12 cellular contexts compared by ENCODE assay signal in genomic region chr12:50066402-50066801, GRCh38. TPM values are rescaled to one million over a fixed set of nuclear protein-coding genes. Genes with fewer than 3 reads are reported as not detected.
DNase-seq lines count a peak whose midpoint lies in the region; ATAC-seq, FAIRE-seq and TF ChIP-seq lines count a peak whose summit lies in the region.
"Had no signal": no experiment of that assay in that cellular context is flagged by ENCODE, and none has a peak within 500 bp of the region (broad histone marks: within the 10 kb centered on the region; RNA-seq: fewer than 3 reads in every experiment).

No MANE protein-coding gene starts in this region.

- H3K9ac ChIP-seq in Loucy (ENCODE audit: low read depth, low read length, poor library complexity, severe bottlenecking), result peak overlapping the region; percentile 20
- no peak overlapping the region; a peak in 1 of 7 replicates for H3K9ac ChIP-seq in H1 (replicated peaks in 1 of 4; ENCODE audit: extremely low read depth in 1 of 4, low read depth in 3 of 4, low read length in 3 of 4)

- H3K18ac ChIP-seq in H1 (ENCODE audit: extremely low read depth, low read length), result no peak overlapping the region

- H3K9me2 ChIP-seq in Loucy (replicated peaks; ENCODE audit: low read depth, low read length), result no peaks in the 10 kb centered on the region

- peaks cover 43% of the 10 kb centered on the region for H3K4me1 ChIP-seq in Loucy (ENCODE audit: insufficient read depth, low read length, poor library complexity, severe bottlenecking)
- peaks cover 0 to 5% (median 0%) of the 10 kb centered on the region in 4 experiments; a peak in 2 of 7 replicates for H3K4me1 ChIP-seq in H1 (replicated peaks in 1 of 4; ENCODE audit: control insufficient read depth in 3 of 4, insufficient read depth in 4 of 4, low read length in 3 of 4)
- peaks cover 0 to 14% of the 10 kb centered on the region in 2 donors for H3K4me1 ChIP-seq in muscle layer of duodenum (ENCODE audit: control insufficient read depth in 1 of 2, insufficient read depth in 2 of 2, low read length in 2 of 2)

- H3K4ac ChIP-seq in H1 (replicated peaks; ENCODE audit: insufficient read length, low read depth, low read length), result no peak overlapping the region

- no peaks in the 10 kb centered on the region for H3K79me2 ChIP-seq in Loucy (ENCODE audit: insufficient read depth, low read length)
- no peaks in the 10 kb centered on the region for H3K79me2 ChIP-seq in H1 (ENCODE audit: control insufficient read depth in 1 of 2, insufficient read depth in 2 of 2, low read length in 2 of 2)

- FAIRE-seq in H1 (lab: Jason Lieb, UNC), result no peak
- FAIRE-seq: colon had no signal

- no peak overlapping the region for H2BK120ac ChIP-seq in H1 (replicated peaks; ENCODE audit: low read depth, low read length)

- no peak overlapping the region for H4K91ac ChIP-seq in H1 (replicated peaks; ENCODE audit: insufficient read length, low read length)

- no peak for TF ChIP-seq RAD21 in H1 (IDR thresholded peaks at IDR 0.05 in 1 of 2, conservative IDR thresholded peaks at IDR 0.05 in 1 of 2; ENCODE audit: low read depth in 2 of 2, low read length in 2 of 2)

- peak overlapping the region; percentile 21; the same call in 1 of the 2 replicates for H2AFZ ChIP-seq in Loucy (ENCODE audit: low read length)
- no peak overlapping the region for H2AFZ ChIP-seq in H1 (ENCODE audit: low read length)

- no peak for TF ChIP-seq POLR2A in H1 (IDR thresholded peaks at IDR 0.05; ENCODE audit: control extremely low read depth in 1 of 2, low read depth in 2 of 2, low read length in 2 of 2)

- H2BK12ac ChIP-seq in H1 (ENCODE audit: low read depth, low read length), result no peak overlapping the region; the same call in 1 of the 2 replicates

- H2AK5ac ChIP-seq in H1 (ENCODE audit: low read depth, low read length), result no peak overlapping the region

- TF ChIP-seq CTCF in Loucy (conservative IDR thresholded peaks at IDR 0.05; ENCODE audit: low read length), result no peak
- no peak for TF ChIP-seq CTCF in H1 (IDR thresholded peaks at IDR 0.05; ENCODE audit: control extremely low read depth in 1 of 3, insufficient read depth in 1 of 3, low read depth in 1 of 3, low read length in 3 of 3)
- no peak for TF ChIP-seq CTCF in endothelial cell (IDR thresholded peaks at IDR 0.05; ENCODE audit: unreplicated experiment)

- no peak overlapping the region for H3K4me3 Mint-ChIP-seq in endothelial cell (ENCODE audit: unreplicated experiment)

- H3F3A ChIP-seq in Loucy (ENCODE audit: low read depth), result no peaks in the 10 kb centered on the region

- peaks cover 15% of the 10 kb centered on the region for H3K4me1 Mint-ChIP-seq in endothelial cell (ENCODE audit: unreplicated experiment)

- H4K20me1 ChIP-seq in Loucy (ENCODE audit: insufficient read depth, low read length, poor library complexity, severe bottlenecking) (no peaks in the 10 kb centered on the region), H1 (replicated peaks in 1 of 2; ENCODE audit: control insufficient read depth in 1 of 2, insufficient read depth in 2 of 2, low read length in 2 of 2) (no peaks in the 10 kb centered on the region)

- H3K79me1 ChIP-seq in H1 (ENCODE audit: low read depth, low read length), result no peaks in the 10 kb centered on the region

- DNase-seq in Caki2 (ENCODE audit: low read depth) (peak; percentile 65), H1 (ENCODE audit: low read depth in 1 of 2, low spot score in 2 of 2) (no peak), NCI-H2107 treated with DMSO at 0.1 percent for 48 hours (lab: John Stamatoyannopoulos, UW; ENCODE audit: unreplicated experiment) (no peak), NCI-H1436 treated with DMSO at 0.1 percent for 48 hours (lab: John Stamatoyannopoulos, UW) (no peak), endothelial cell (ENCODE audit: low spot score) (no peak)
- DNase-seq: activated CD4-positive, alpha-beta T cell treated with anti-CD3 and anti-CD28 coated beads for 4 hours had no signal

- in situ Hi-C loops in Caki2 (cut with HindIII; ENCODE audit: low pct_unique_long_range_greater_than_20kb, low sequenced_read_pairs), result loop anchor here (25.0 kb wide), 1 partner anchor 104 kb away; the partner anchor contains the start of genes AQP2, AQP5 and AQP6

- no peak overlapping the region for H3K27ac Mint-ChIP-seq in endothelial cell (ENCODE audit: unreplicated experiment)

- H4K5ac ChIP-seq in H1 (ENCODE audit: insufficient read length, low read depth, low read length), result no peak overlapping the region

- H3K9me3 ChIP-seq in Loucy (ENCODE audit: insufficient read depth, low read depth, low read length) (no peaks in the 10 kb centered on the region), H1 (ENCODE audit: insufficient read depth in 2 of 2, low read depth in 1 of 2, low read length in 1 of 2) (no peaks in the 10 kb centered on the region), muscle layer of duodenum (ENCODE audit: control insufficient read depth in 1 of 2, low read length in 2 of 2) (no peaks in the 10 kb centered on the region)

- no peak overlapping the region for H2BK5ac ChIP-seq in H1 (ENCODE audit: low read depth, low read length)

- H3K4me3 ChIP-seq in Loucy (ENCODE audit: low read length, poor library complexity, severe bottlenecking) (no peak overlapping the region), H1 (ENCODE audit: extremely low read depth in 1 of 4, insufficient read depth in 2 of 4, low read depth in 3 of 4, low read length in 4 of 4) (no peak overlapping the region), muscle layer of duodenum (ENCODE audit: low read depth in 1 of 2, low read length in 2 of 2) (no peak overlapping the region)

- H3K36me3 Mint-ChIP-seq in endothelial cell (ENCODE audit: low read depth, unreplicated experiment), result no peaks in the 10 kb centered on the region

- no peak overlapping the region for H4K8ac ChIP-seq in H1 (ENCODE audit: extremely low read depth, insufficient read depth, low read length)

- POLR2A ChIA-PET in H1 (lab: Charles Lee; ENCODE audit: partially characterized antibody), result interaction anchor here (0.6 to 2.3 kb wide), 6 partner anchors 8 to 329 kb away, joined by 3 to 8 read pairs (median 5); partner anchors contain the start of gene SMARCD1

- H3K27me3 Mint-ChIP-seq in endothelial cell (ENCODE audit: unreplicated experiment), result peaks cover 5% of the 10 kb centered on the region

- WGBS in H1 (ENCODE audit: extremely low coverage in 1 of 2, insufficient coverage in 1 of 2, insufficient read length in 1 of 2, insufficient replicate concordance in 2 of 2, low coverage in 1 of 2, low lambda C conversion rate in 2 of 2, missing lambda C conversion rate in 1 of 2), 2 experiments, result 77% methylated on average over 5 of the region's 5 CpGs; no CpG with 5 or more reads in 1 of the 2 experiments

- no peak for TF ChIP-seq EP300 in H1 (IDR thresholded peaks at IDR 0.05; ENCODE audit: borderline replicate concordance in 1 of 2, low read depth in 2 of 2, low read length in 2 of 2)

- H3K27ac ChIP-seq in H1 (ENCODE audit: low read depth, low read length) (no peak overlapping the region), muscle layer of duodenum (ENCODE audit: low read length) (peak overlapping the region; percentile 61)

- no peaks in the 10 kb centered on the region for H3K27me3 ChIP-seq in Loucy (ENCODE audit: insufficient read depth, low read length, poor library complexity, severe bottlenecking)
- H3K27me3 ChIP-seq in H1 (replicated peaks in 1 of 4; ENCODE audit: control insufficient read depth in 3 of 4, extremely low read depth in 1 of 4, insufficient read depth in 3 of 4, low read length in 3 of 4), result peaks cover 0 to 7% (median 1%) of the 10 kb centered on the region in 4 experiments; a peak in 4 of 7 replicates
- H3K27me3 ChIP-seq in muscle layer of duodenum (ENCODE audit: low read depth, low read length), result no peaks in the 10 kb centered on the region

- ATAC-seq in HG03159 (IDR thresholded peaks at IDR 0.05; ENCODE audit: unreplicated experiment), result no peak

- H3K56ac ChIP-seq in H1 (replicated peaks; ENCODE audit: insufficient read length, low read depth, low read length), result no peak overlapping the region

- H3K14ac ChIP-seq in H1 (ENCODE audit: insufficient read length), result no peak overlapping the region

- H3K36me3 ChIP-seq in Loucy (ENCODE audit: insufficient read depth, low read length) (no peaks in the 10 kb centered on the region), H1 (ENCODE audit: control insufficient read depth in 2 of 4, insufficient read depth in 4 of 4, low read length in 3 of 4) (no peaks in the 10 kb centered on the region), muscle layer of duodenum (ENCODE audit: control insufficient read depth in 1 of 2, insufficient read depth in 2 of 2, low read length in 2 of 2) (no peaks in the 10 kb centered on the region)

- no peak overlapping the region for H3K23ac ChIP-seq in H1 (ENCODE audit: insufficient read length)

- H2BK15ac ChIP-seq in H1 (ENCODE audit: low read length), result no peak overlapping the region

- no peak overlapping the region for H2BK20ac ChIP-seq in H1 (ENCODE audit: low read length)

- CTCF ChIA-PET in H1 (lab: Charles Lee; ENCODE audit: partially characterized antibody), result interaction anchor here (0.5 to 22.8 kb wide), 13 partner anchors 5 to 300 kb away, joined by 3 to 420 read pairs (median 5); partner anchors contain the start of genes AQP6 and ASIC1

- H3K9me3 Mint-ChIP-seq in endothelial cell (ENCODE audit: unreplicated experiment), result no peaks in the 10 kb centered on the region

- no peaks in the 10 kb centered on the region; the same call in 1 of the 2 replicates for H3K23me2 ChIP-seq in H1 (ENCODE audit: low read depth, low read length)

- H3K4me2 ChIP-seq in Loucy (ENCODE audit: low read depth, low read length, poor library complexity, severe bottlenecking), result peak overlapping the region; percentile 19
- 0 out of 4 replicates have a peak overlapping the region, but pooled peaks of 1 of the 2 experiments have one; percentile 10 for H3K4me2 ChIP-seq in H1 (ENCODE audit: insufficient read depth in 1 of 2, low read depth in 2 of 2, low read length in 2 of 2)

RNA-seq across cellular contexts. Expression of gene ASIC1, which starts 9.0 kb away (rescaled TPM):
- total RNA-seq in Caki2 (2014; rRNA removed; shearing (Covaris generic); ENCODE audit: low replicate concordance), result 0.74 and 5.8 TPM in 2 replicates
- 1.9 and 2.4 TPM in 2 replicates for total RNA-seq in H1 (2021; fragmentation: NEBNext Ultra II Directional; extraction: Animal tissue kit (Norgen Biotek cat#: 25700))
- polyA plus RNA-seq in H1 (2011; rRNA removed), result 3.3 and 4.4 TPM in 2 replicates
- 3.1 TPM for polyA plus RNA-seq in H1 (2011; cell fraction: cytosol; rRNA removed)
- 7.1 TPM for polyA plus RNA-seq in H1 (2011; cell fraction: nucleus; rRNA removed)
- polyA plus RNA-seq in H1 (2012, experiment 1 of 2), result 3.3 to 4.8 TPM (median 4.1 TPM) in 4 replicates
- polyA plus RNA-seq in H1 (2012, experiment 2 of 2), result 2.2 TPM
- polyA plus RNA-seq in H1 (2013, experiment 1 of 2), result 2.1 TPM
- 2.3 TPM for polyA plus RNA-seq in H1 (2013, experiment 2 of 2)
- 2.6 and 2.9 TPM in 2 replicates for polyA minus RNA-seq in H1 (2011; rRNA and poly(A)+ RNA removed)
- 1.0 TPM for polyA minus RNA-seq in H1 (2011; cell fraction: cytosol; rRNA and poly(A)+ RNA removed)
- 4.3 TPM for polyA minus RNA-seq in H1 (2011; cell fraction: nucleus; rRNA and poly(A)+ RNA removed)
- 1.9 TPM for total RNA-seq in endothelial cell (ENCODE audit: unreplicated experiment)
- total RNA-seq: lung microvascular endothelial cell had no signal

RNA-seq across cellular contexts. Expression of gene SMARCD1, which starts 18.7 kb away (rescaled TPM):
- total RNA-seq in Caki2 (2014; rRNA removed; shearing (Covaris generic); ENCODE audit: low replicate concordance), result 61.0 and 61.9 TPM in 2 replicates
- 128 and 140 TPM in 2 replicates for total RNA-seq in H1 (2021; fragmentation: NEBNext Ultra II Directional; extraction: Animal tissue kit (Norgen Biotek cat#: 25700))
- polyA plus RNA-seq in H1 (2011; rRNA removed), result 130 and 134 TPM in 2 replicates
- 108 TPM for polyA plus RNA-seq in H1 (2011; cell fraction: cytosol; rRNA removed)
- 163 TPM for polyA plus RNA-seq in H1 (2011; cell fraction: nucleus; rRNA removed)
- 129 to 179 TPM (median 144 TPM) in 4 replicates for polyA plus RNA-seq in H1 (2012, experiment 1 of 2)
- 124 TPM for polyA plus RNA-seq in H1 (2012, experiment 2 of 2)
- 78.3 TPM for polyA plus RNA-seq in H1 (2013, experiment 1 of 2)
- 77.3 TPM for polyA plus RNA-seq in H1 (2013, experiment 2 of 2)
- polyA minus RNA-seq in H1 (2011; rRNA and poly(A)+ RNA removed), result 188 TPM in 2 replicates
- 160 TPM for polyA minus RNA-seq in H1 (2011; cell fraction: cytosol; rRNA and poly(A)+ RNA removed)
- polyA minus RNA-seq in H1 (2011; cell fraction: nucleus; rRNA and poly(A)+ RNA removed), result 105 TPM
- 101 TPM for total RNA-seq in endothelial cell (ENCODE audit: unreplicated experiment)

RNA-seq across cellular contexts. Expression of gene GPD1, which starts 37.4 kb away (rescaled TPM):
- total RNA-seq in Caki2 (2014; rRNA removed; shearing (Covaris generic); ENCODE audit: low replicate concordance), result not detected in 2 replicates
- 0.74 and 1.2 TPM in 2 replicates for total RNA-seq in H1 (2021; fragmentation: NEBNext Ultra II Directional; extraction: Animal tissue kit (Norgen Biotek cat#: 25700))
- 0.45 and 0.53 TPM in 2 replicates for polyA plus RNA-seq in H1 (2011; rRNA removed)
- polyA plus RNA-seq in H1 (2011; cell fraction: cytosol; rRNA removed), result 0.88 TPM
- 1.1 TPM for polyA plus RNA-seq in H1 (2011; cell fraction: nucleus; rRNA removed)
- polyA plus RNA-seq in H1 (2012, experiment 1 of 2), result 0.65 to 1.2 TPM (median 0.89 TPM) in 4 replicates
- 0.84 TPM for polyA plus RNA-seq in H1 (2012, experiment 2 of 2)
- polyA plus RNA-seq in H1 (2013, experiment 1 of 2), result 0.14 TPM
- 0.15 TPM for polyA plus RNA-seq in H1 (2013, experiment 2 of 2)
- polyA minus RNA-seq in H1 (2011; rRNA and poly(A)+ RNA removed), result 0.71 and 3.5 TPM in 2 replicates
- polyA minus RNA-seq in H1 (2011; cell fraction: cytosol; rRNA and poly(A)+ RNA removed), result not detected
- 1.00 TPM for polyA minus RNA-seq in H1 (2011; cell fraction: nucleus; rRNA and poly(A)+ RNA removed)
- not detected for total RNA-seq in endothelial cell (ENCODE audit: unreplicated experiment)
- total RNA-seq: G401 had no signal

RNA-seq across cellular contexts. Expression of gene RACGAP1, which starts 41.1 kb away (rescaled TPM):
- total RNA-seq in Caki2 (2014; rRNA removed; shearing (Covaris generic); ENCODE audit: low replicate concordance), result 195 and 213 TPM in 2 replicates
- 63.5 and 66.3 TPM in 2 replicates for total RNA-seq in H1 (2021; fragmentation: NEBNext Ultra II Directional; extraction: Animal tissue kit (Norgen Biotek cat#: 25700))
- polyA plus RNA-seq in H1 (2011; rRNA removed), result 17.4 and 18.0 TPM in 2 replicates
- 32.0 TPM for polyA plus RNA-seq in H1 (2011; cell fraction: cytosol; rRNA removed)
- polyA plus RNA-seq in H1 (2011; cell fraction: nucleus; rRNA removed), result 19.7 TPM
- 35.6 to 54.1 TPM (median 40.0 TPM) in 4 replicates for polyA plus RNA-seq in H1 (2012, experiment 1 of 2)
- polyA plus RNA-seq in H1 (2012, experiment 2 of 2), result 5.7 TPM
- 23.4 TPM for polyA plus RNA-seq in H1 (2013, experiment 1 of 2)
- polyA plus RNA-seq in H1 (2013, experiment 2 of 2), result 24.2 TPM
- 55.5 and 61.2 TPM in 2 replicates for polyA minus RNA-seq in H1 (2011; rRNA and poly(A)+ RNA removed)
- 37.5 TPM for polyA minus RNA-seq in H1 (2011; cell fraction: cytosol; rRNA and poly(A)+ RNA removed)
- 26.3 TPM for polyA minus RNA-seq in H1 (2011; cell fraction: nucleus; rRNA and poly(A)+ RNA removed)
- 19.5 TPM for total RNA-seq in endothelial cell (ENCODE audit: unreplicated experiment)

RNA-seq across cellular contexts. Expression of gene COX14, which starts 45.6 kb away (rescaled TPM):
- 74.0 and 127 TPM in 2 replicates for total RNA-seq in Caki2 (2014; rRNA removed; shearing (Covaris generic); ENCODE audit: low replicate concordance)
- 38.5 and 40.1 TPM in 2 replicates for total RNA-seq in H1 (2021; fragmentation: NEBNext Ultra II Directional; extraction: Animal tissue kit (Norgen Biotek cat#: 25700))
- polyA plus RNA-seq in H1 (2011; rRNA removed), result 84.3 and 102 TPM in 2 replicates
- polyA plus RNA-seq in H1 (2011; cell fraction: cytosol; rRNA removed), result 79.1 TPM
- 51.9 TPM for polyA plus RNA-seq in H1 (2011; cell fraction: nucleus; rRNA removed)
- 47.2 to 55.2 TPM (median 54.2 TPM) in 4 replicates for polyA plus RNA-seq in H1 (2012, experiment 1 of 2)
- 82.9 TPM for polyA plus RNA-seq in H1 (2012, experiment 2 of 2)
- 70.4 TPM for polyA plus RNA-seq in H1 (2013, experiment 1 of 2)
- 71.0 TPM for polyA plus RNA-seq in H1 (2013, experiment 2 of 2)
- 22.0 and 26.2 TPM in 2 replicates for polyA minus RNA-seq in H1 (2011; rRNA and poly(A)+ RNA removed)
- polyA minus RNA-seq in H1 (2011; cell fraction: cytosol; rRNA and poly(A)+ RNA removed), result 15.9 TPM
- 20.6 TPM for polyA minus RNA-seq in H1 (2011; cell fraction: nucleus; rRNA and poly(A)+ RNA removed)
- total RNA-seq in endothelial cell (ENCODE audit: unreplicated experiment), result 36.4 TPM
